25 cellular contexts compared by ENCODE assay signal in the genomic region with DNA sequence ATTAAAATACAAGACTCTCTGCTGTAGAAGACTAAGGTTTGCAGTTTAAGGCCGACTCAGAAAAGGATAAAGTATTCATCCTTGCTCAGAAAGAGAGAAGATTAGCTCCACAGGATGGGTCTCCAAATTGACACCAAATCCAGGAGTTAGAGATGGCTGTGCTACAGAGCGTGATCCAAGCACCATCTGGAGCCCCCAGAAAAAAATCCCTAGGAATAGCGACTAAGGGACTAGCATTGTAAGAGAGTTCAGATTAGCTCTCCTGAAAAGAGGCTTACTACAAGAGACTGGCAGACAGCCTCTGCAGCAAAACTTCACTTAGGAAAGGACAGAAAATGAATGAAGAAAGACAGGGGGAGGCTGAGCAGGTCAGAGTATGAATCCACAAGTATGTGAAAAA.
"Had no signal": no experiment of that assay in that cellular context is flagged by ENCODE, and none has a peak within 500 bp of the region (broad histone marks: within the 10 kb centered on the region; RNA-seq: fewer than 3 reads in every experiment).

No MANE protein-coding gene starts in this region.

- FAIRE-seq: colon, frontal cortex had no signal

- H3K27me3 Mint-ChIP-seq: effector memory CD8-positive, alpha-beta T cell; progenitor cell of endocrine pancreas had no signal

- H3K9me3 Mint-ChIP-seq: activated naive CD4-positive, alpha-beta T cell treated with anti-CD3 and anti-CD28 coated beads, Interleukin-2, amount 50 U/mL, for 72 hours; activated T-helper 1 cell treated with anti-CD3 and anti-CD28 coated beads, Interleukin-12 subunit alpha, Interleukin-12 subunit beta, Interleukin-2, Interleukin-4 antibody, amounts not matched to agents 30 ng/mL and 10 ng/mL and 1 ng/mL, durations not matched to agents 14 hours and 24 hours and 36 hours; effector memory CD8-positive, alpha-beta T cell had no signal

- ATAC-seq: activated CD8-positive, alpha-beta T cell treated with anti-CD3 and anti-CD28 coated beads, Interleukin-2, amount 10 ng/mL, durations not matched to agents 7 days and 5 days; activated naive CD4-positive, alpha-beta T cell treated with anti-CD3 and anti-CD28 coated beads, Interleukin-2, amount 50 U/mL, for 72 hours; effector memory CD8-positive, alpha-beta T cell had no signal

- H3K4me3 Mint-ChIP-seq: activated CD8-positive, alpha-beta T cell treated with anti-CD3 and anti-CD28 coated beads, Interleukin-2, amount 10 ng/mL, durations not matched to agents 7 days and 5 days; effector memory CD8-positive, alpha-beta T cell had no signal

- H3K27ac ChIP-seq: brain microvascular endothelial cell, dorsolateral prefrontal cortex, esophagus muscularis mucosa, hepatocyte, left ventricle myocardium inferior, testis, vagina had no signal

- H3K27ac Mint-ChIP-seq: activated CD8-positive, alpha-beta T cell treated with anti-CD3 and anti-CD28 coated beads, Interleukin-2, amount 10 ng/mL, durations not matched to agents 7 days and 5 days; activated T-helper 1 cell treated with anti-CD3 and anti-CD28 coated beads, Interleukin-12 subunit alpha, Interleukin-12 subunit beta, Interleukin-2, Interleukin-4 antibody, amounts not matched to agents 30 ng/mL and 10 ng/mL and 1 ng/mL, durations not matched to agents 14 hours and 24 hours and 36 hours; progenitor cell of endocrine pancreas had no signal

- DNase-seq: activated CD4-positive, alpha-beta T cell treated with anti-CD3 and anti-CD28 coated beads for 1 hour; activated CD4-positive, alpha-beta T cell treated with anti-CD3 and anti-CD28 coated beads, Interleukin-2, amount 50 U/mL, for 1 hour; activated CD8-positive, alpha-beta T cell treated with anti-CD3 and anti-CD28 coated beads, Interleukin-2, amount 10 ng/mL, durations not matched to agents 7 days and 5 days; activated gamma-delta T cell; aorta; brain microvascular endothelial cell; central memory CD4-positive, alpha-beta T cell; dorsolateral prefrontal cortex; effector memory CD8-positive, alpha-beta T cell; glutamatergic neuron; kidney glomerular epithelial cell; left ventricle myocardium inferior; retina; stimulated activated CD4-positive, alpha-beta T cell treated with anti-CD3 and anti-CD28 coated beads, Interleukin-2, amount 100 ng/mL, for 48 hours; stimulated activated naive CD4-positive, alpha-beta T cell; T1000; testis had no signal
